ENCODE assay signal across 21 cellular contexts in genomic region chr3:72639736-72640135, GRCh38.
A peak's percentile ranks its signal among the peaks of the same experiment; 100 is the strongest.
DNase-seq lines count a peak whose midpoint lies in the region; ATAC-seq lines count a peak whose summit lies in the region.
"Had no signal": no experiment of that assay in that cellular context is flagged by ENCODE, and none has a peak within 500 bp of the region (broad histone marks: within the 10 kb centered on the region; RNA-seq: fewer than 3 reads in every experiment).

No MANE protein-coding gene starts in this region.

- no peak overlapping the region for H3K4me3 Mint-ChIP-seq in memory B cell
- no peak overlapping the region for H3K4me3 Mint-ChIP-seq in activated CD4-positive, alpha-beta memory T cell treated with anti-CD3 and anti-CD28 coated beads, Interleukin-2, amount 10 ng/mL, durations not matched to agents 7 days and 5 days
- H3K4me3 Mint-ChIP-seq: CD8-positive, alpha-beta memory T cell; H9 had no signal

- H3K27me3 ChIP-seq in adipocyte (replicated peaks; ENCODE audit: control insufficient read depth, insufficient read depth, low read length): peaks cover 56% of the 10 kb centered on the region
- H3K27me3 ChIP-seq: BE2C, MG63, Peyer's patch had no signal

- ATAC-seq in memory B cell (ENCODE audit: low read depth): peak; percentile 32

- peaks cover 28% of the 10 kb centered on the region for H3K27me3 Mint-ChIP-seq in memory B cell
- no peaks in the 10 kb centered on the region for H3K27me3 Mint-ChIP-seq in activated CD4-positive, alpha-beta memory T cell treated with anti-CD3 and anti-CD28 coated beads, Interleukin-2, amount 10 ng/mL, durations not matched to agents 7 days and 5 days

- H3K9me3 Mint-ChIP-seq in memory B cell: no peaks in the 10 kb centered on the region
- no peaks in the 10 kb centered on the region for H3K9me3 Mint-ChIP-seq in activated CD4-positive, alpha-beta memory T cell treated with anti-CD3 and anti-CD28 coated beads, Interleukin-2, amount 10 ng/mL, durations not matched to agents 7 days and 5 days
- H3K9me3 Mint-ChIP-seq: H9 had no signal

- no peak overlapping the region for H3K27ac Mint-ChIP-seq in memory B cell
- no peak overlapping the region for H3K27ac Mint-ChIP-seq in activated CD4-positive, alpha-beta memory T cell treated with anti-CD3 and anti-CD28 coated beads, Interleukin-2, amount 10 ng/mL, durations not matched to agents 7 days and 5 days
- H3K27ac Mint-ChIP-seq: CD8-positive, alpha-beta memory T cell; H9 had no signal

- POLR2A ChIA-PET in activated CD4-positive, alpha-beta memory T cell treated with anti-CD3 and anti-CD28 coated beads, Interleukin-2, amount 10 ng/mL, durations not matched to agents 7 days and 5 days (lab: Charles Lee): no interaction called here

- H3K4me3 ChIP-seq in adipocyte (ENCODE audit: low read length): no peak overlapping the region
- H3K4me3 ChIP-seq: MG63, Peyer's patch had no signal

- H3K4me1 Mint-ChIP-seq in memory B cell: peaks cover 5% of the 10 kb centered on the region
- peaks cover 10% of the 10 kb centered on the region for H3K4me1 Mint-ChIP-seq in activated CD4-positive, alpha-beta memory T cell treated with anti-CD3 and anti-CD28 coated beads, Interleukin-2, amount 10 ng/mL, durations not matched to agents 7 days and 5 days
- H3K4me1 Mint-ChIP-seq: CD8-positive, alpha-beta memory T cell; H9 had no signal

- H3K4me1 ChIP-seq in adipocyte (ENCODE audit: control insufficient read depth, insufficient read depth, low read length): no peaks in the 10 kb centered on the region
- H3K4me1 ChIP-seq: BE2C, Peyer's patch had no signal

- DNase-seq in NOMO-1 (lab: John Stamatoyannopoulos, UW; ENCODE audit: unreplicated experiment in 2 of 2): peak; percentile 3 to 52
- no peak for DNase-seq in NOMO-1 treated with dmso at 0.1 percent for 144 hours (lab: John Stamatoyannopoulos, UW; ENCODE audit: unreplicated experiment)
- peak; percentile 6 for DNase-seq in ELR (ENCODE audit: low read depth)
- peak; percentile 20 for DNase-seq in adipocyte (ENCODE audit: low read depth)
- no peak for DNase-seq in memory B cell (ENCODE audit: low spot score in 2 of 2)
- no peak for DNase-seq in stimulated activated CD4-positive, alpha-beta T cell treated with anti-CD3 and anti-CD28 coated beads, Interleukin-2, amount 100 ng/mL, for 48 hours
- DNase-seq in activated CD4-positive, alpha-beta memory T cell treated with anti-CD3 and anti-CD28 coated beads, Interleukin-2, amount 10 ng/mL, durations not matched to agents 7 days and 5 days: no peak
- no peak for DNase-seq in NCI-H2196 (lab: John Stamatoyannopoulos, UW; ENCODE audit: unreplicated experiment)
- DNase-seq: BE2C; CD8-positive, alpha-beta memory T cell; DMS79; H9; IMR-90; Karpas-422; MG63; NCI-H1105; NCI-H1694; NCI-H2081 treated with DMSO at 0.1 percent for 48 hours; NCI-H2227 treated with DMSO at 0.1 percent for 48 hours; NCI-H510A treated with DMSO at 0.1 percent for 48 hours; Peyer's patch had no signal

- H3K9me3 ChIP-seq in adipocyte (ENCODE audit: control insufficient read depth, low read length): no peaks in the 10 kb centered on the region
- H3K9me3 ChIP-seq: BE2C, MG63, Peyer's patch had no signal

- no peaks in the 10 kb centered on the region for H3K36me3 Mint-ChIP-seq in memory B cell
- no peaks in the 10 kb centered on the region for H3K36me3 Mint-ChIP-seq in activated CD4-positive, alpha-beta memory T cell treated with anti-CD3 and anti-CD28 coated beads, Interleukin-2, amount 10 ng/mL, durations not matched to agents 7 days and 5 days (ENCODE audit: low read depth)

- no peaks in the 10 kb centered on the region for H3K36me3 ChIP-seq in adipocyte (ENCODE audit: control insufficient read depth, insufficient read depth, low read length, severe bottlenecking)
- H3K36me3 ChIP-seq: BE2C, MG63, Peyer's patch had no signal

- CTCF ChIA-PET in activated CD4-positive, alpha-beta memory T cell treated with anti-CD3 and anti-CD28 coated beads, Interleukin-2, amount 10 ng/mL, durations not matched to agents 7 days and 5 days (lab: Charles Lee): no interaction called here

- no peak overlapping the region for H3K9ac ChIP-seq in adipocyte (ENCODE audit: low read length)

Comparison
In these comparisons a context has a peak if more than half of its experiments do, and no peak if none do; other contexts are left out.
1. DNase-seq: peak in NOMO-1 (2 of 2), ELR (single experiment) and adipocyte (single experiment); none in NOMO-1 treated with dmso at 0.1 percent for 144 hours (single experiment), memory B cell (0 of 2), stimulated activated CD4-positive, alpha-beta T cell treated with anti-CD3 and anti-CD28 coated beads, Interleukin-2, amount 100 ng/mL, for 48 hours (0 of 2), activated CD4-positive, alpha-beta memory T cell treated with anti-CD3 and anti-CD28 coated beads, Interleukin-2, amount 10 ng/mL, durations not matched to agents 7 days and 5 days (single experiment) and NCI-H2196 (single experiment).